1 cellular context compared by ENCODE assay signal in genomic region chr10:21516270-21517131, GRCh38.
TF ChIP-seq lines count a peak whose summit lies in the region.

No MANE protein-coding gene starts in this region.

TF ChIP-seq in HepG2, 621 proteins besides CTCF, POLR2A, EP300 and RAD21 (continued from another document):
- TF ChIP-seq BCLAF1 (IDR thresholded peaks at IDR 0.05) (no peak), SNAPC5 (CRISPR knock-in tag; IDR thresholded peaks at IDR 0.05; ENCODE audit: borderline replicate concordance) (no peak), CREBL2 (CRISPR knock-in tag; IDR thresholded peaks at IDR 0.05; ENCODE audit: borderline replicate concordance) (no peak), KLF11 (CRISPR knock-in tag; IDR thresholded peaks at IDR 0.05) (no peak), ZBTB20 (CRISPR knock-in tag; IDR thresholded peaks at IDR 0.05; ENCODE audit: borderline replicate concordance, low read depth) (0 out of 2 replicates have a peak, but pooled peaks have one; percentile 42), RFX1 (IDR thresholded peaks at IDR 0.05) (no peak), ZNF574 (CRISPR knock-in tag; IDR thresholded peaks at IDR 0.05) (no peak; the same call in 1 of the 2 replicates), TCF7L2 (IDR thresholded peaks at IDR 0.05; ENCODE audit: low read depth, low read length) (no peak), SSRP1 (CRISPR knock-in tag; IDR thresholded peaks at IDR 0.05) (no peak), ZNF552 (CRISPR knock-in tag; IDR thresholded peaks at IDR 0.05; ENCODE audit: borderline replicate concordance) (no peak), E2F5 (CRISPR knock-in tag; conservative IDR thresholded peaks at IDR 0.05) (no peak), MAX (IDR thresholded peaks at IDR 0.05) (peak; percentile 37), YEATS2 (CRISPR knock-in tag; IDR thresholded peaks at IDR 0.05; ENCODE audit: borderline replicate concordance) (no peak), FOXK2 (IDR thresholded peaks at IDR 0.05) (no peak), ZNF777 (CRISPR knock-in tag; IDR thresholded peaks at IDR 0.05) (no peak), ZNF788 (CRISPR knock-in tag; IDR thresholded peaks at IDR 0.05; ENCODE audit: borderline replicate concordance) (no peak; the same call in 1 of the 2 replicates), ISL2 (CRISPR knock-in tag; IDR thresholded peaks at IDR 0.05) (no peak), DPF2 (CRISPR knock-in tag; IDR thresholded peaks at IDR 0.05; ENCODE audit: borderline replicate concordance, low read depth) (0 out of 2 replicates have a peak, but pooled peaks have one; percentile 22)
